18 cellular contexts compared by ENCODE assay signal in genomic region chr12:44674866-44675265, GRCh38.
"Had no signal": no experiment of that assay in that cellular context is flagged by ENCODE, and none has a peak within 500 bp of the region (broad histone marks: within the 10 kb centered on the region; RNA-seq: fewer than 3 reads in every experiment).

No MANE protein-coding gene starts in this region.

- H3K27ac ChIP-seq: adrenal gland, colonic mucosa, psoas muscle, sigmoid colon, spleen, stomach, thoracic aorta, upper lobe of right lung had no signal

- H3K4me1 ChIP-seq: adrenal gland, colonic mucosa, psoas muscle, sigmoid colon, spleen, stomach, upper lobe of right lung had no signal

- H3K27me3 Mint-ChIP-seq: activated CD8-positive, alpha-beta T cell treated with anti-CD3 and anti-CD28 coated beads for 36 hours; activated naive CD4-positive, alpha-beta T cell treated with anti-CD3 and anti-CD28 coated beads, Interleukin-2, amount 50 U/mL, for 24 hours; T-helper 17 cell had no signal

- H3K27me3 ChIP-seq: adrenal gland, colonic mucosa, sigmoid colon, spleen, stomach, upper lobe of right lung had no signal

- DNase-seq: activated CD4-positive, alpha-beta T cell treated with anti-CD3 and anti-CD28 coated beads for 48 hours; activated CD8-positive, alpha-beta T cell treated with anti-CD3 and anti-CD28 coated beads for 36 hours; activated effector memory CD4-positive, alpha-beta T cell treated with anti-CD3 and anti-CD28 coated beads, Interleukin-2, amount 50 U/mL, for 16 hours; activated T-cell treated with anti-CD3 and anti-CD28 coated beads, Interleukin-2, amount 50 U/mL, for 4 hours; adrenal gland; central memory CD4-positive, alpha-beta T cell; colonic mucosa; glutamatergic neuron; psoas muscle; sigmoid colon; spleen; stomach; T-helper 17 cell; upper lobe of right lung had no signal

- H3K4me1 Mint-ChIP-seq: nephron, T-helper 17 cell had no signal

- H3K27ac Mint-ChIP-seq: activated naive CD4-positive, alpha-beta T cell treated with anti-CD3 and anti-CD28 coated beads, Interleukin-2, amount 50 U/mL, for 24 hours; T-helper 17 cell; WTC11 had no signal

- H3K9me3 ChIP-seq: adrenal gland, colonic mucosa, psoas muscle, thoracic aorta, upper lobe of right lung had no signal

- H3K4me3 Mint-ChIP-seq: activated CD8-positive, alpha-beta T cell treated with anti-CD3 and anti-CD28 coated beads for 36 hours; activated naive CD4-positive, alpha-beta T cell treated with anti-CD3 and anti-CD28 coated beads, Interleukin-2, amount 50 U/mL, for 24 hours; activated T-cell treated with anti-CD3 and anti-CD28 coated beads, Interleukin-2, amount 50 U/mL, for 4 hours; nephron; T-helper 17 cell; WTC11 had no signal
